12 cellular contexts compared by ENCODE assay signal in the genomic region with DNA sequence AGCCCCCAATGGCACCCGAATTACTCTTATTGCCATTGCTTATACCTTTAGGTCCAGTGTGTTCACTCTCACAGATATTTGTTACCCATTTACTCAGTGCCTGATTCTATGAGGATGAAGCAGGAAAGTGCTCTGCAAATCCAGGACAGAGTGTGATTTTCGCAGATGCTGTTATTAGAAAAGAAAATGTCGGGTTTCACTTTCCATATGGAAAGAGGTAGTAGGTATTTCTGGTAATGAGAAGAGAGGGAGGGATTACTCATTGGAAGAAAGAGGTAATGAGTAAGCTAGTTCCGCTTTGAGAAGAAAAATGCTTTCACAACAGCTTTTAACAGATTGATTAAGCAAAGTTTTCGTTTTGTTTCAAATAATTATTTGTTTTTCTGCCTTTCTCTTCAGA.
DNase-seq lines count a peak whose midpoint lies in the region; ATAC-seq, FAIRE-seq and TF ChIP-seq lines count a peak whose summit lies in the region.
"Had no signal": no experiment of that assay in that cellular context is flagged by ENCODE, and none has a peak within 500 bp of the region (broad histone marks: within the 10 kb centered on the region; RNA-seq: fewer than 3 reads in every experiment).

No MANE protein-coding gene starts in this region.

- H3K27me3 ChIP-seq in astrocyte (ENCODE audit: insufficient read depth, low read length): no peaks in the 10 kb centered on the region
- H3K27me3 ChIP-seq: sigmoid colon, vagina had no signal

- DNase-seq in GM18507 (ENCODE audit: extremely low spot score, insufficient read length, low read depth) (peak; percentile 53), astrocyte (ENCODE audit: low read depth) (no peak), NCI-H82 treated with DMSO at 0.1 percent for 48 hours (lab: John Stamatoyannopoulos, UW; ENCODE audit: unreplicated experiment) (no peak), sciatic nerve (ENCODE audit: low spot score) (no peak), GM03348 (ENCODE audit: low spot score) (no peak)
- DNase-seq in activated CD4-positive, alpha-beta T cell treated with anti-CD3 and anti-CD28 coated beads for 4 hours: no peak
- DNase-seq: activated effector memory CD4-positive, alpha-beta T cell treated with Interleukin-2 at 50 U/mL for 16 hours; NCI-H526; sigmoid colon had no signal

- no peak overlapping the region for H3K4me3 Mint-ChIP-seq in astrocyte (ENCODE audit: unreplicated experiment)

- H3K27ac ChIP-seq in astrocyte (ENCODE audit: low read depth, low read length): no peak overlapping the region
- H3K27ac ChIP-seq: sigmoid colon, vagina had no signal

- no peak overlapping the region for H3K9ac ChIP-seq in astrocyte (ENCODE audit: low read length)

- no peak overlapping the region for H3K4me3 ChIP-seq in astrocyte (ENCODE audit: insufficient read depth, low read depth, low read length)
- H3K4me3 ChIP-seq: sigmoid colon, vagina had no signal

- H2AFZ ChIP-seq in astrocyte (ENCODE audit: low read depth, low read length): no peak overlapping the region

- peak; percentile 84 for ATAC-seq in GM21423 (IDR thresholded peaks at IDR 0.05; ENCODE audit: unreplicated experiment)
- ATAC-seq in HG03432 (IDR thresholded peaks at IDR 0.05; ENCODE audit: unreplicated experiment): peak; percentile 80
- no peak for ATAC-seq in sciatic nerve

- TF ChIP-seq CTCF in astrocyte (IDR thresholded peaks at IDR 0.05; ENCODE audit: insufficient read depth, low read depth, low read length): no peak

- H3K9me3 ChIP-seq in astrocyte (ENCODE audit: insufficient read depth, low read depth, low read length): no peaks in the 10 kb centered on the region
- H3K9me3 ChIP-seq: sigmoid colon, vagina had no signal

- no peaks in the 10 kb centered on the region for H3K36me3 ChIP-seq in astrocyte (ENCODE audit: insufficient read depth, low read length)
- H3K36me3 ChIP-seq: sigmoid colon, vagina had no signal

- no peaks in the 10 kb centered on the region for H3K4me1 ChIP-seq in astrocyte (ENCODE audit: insufficient read depth, low read length)
- H3K4me1 ChIP-seq: sigmoid colon, vagina had no signal

- peaks cover 9% of the 10 kb centered on the region for H3K4me1 Mint-ChIP-seq in astrocyte (ENCODE audit: low read depth, unreplicated experiment)

- intact Hi-C loops in sciatic nerve (cut with DNase I): no loop called here

- no peaks in the 10 kb centered on the region for H3K79me2 ChIP-seq in astrocyte (ENCODE audit: insufficient read depth, low read length)

- FAIRE-seq in GM18507 (lab: Jason Lieb, UNC) (peak; percentile 96), astrocyte (lab: Jason Lieb, UNC) (no peak)

- no peaks in the 10 kb centered on the region for H4K20me1 ChIP-seq in astrocyte (ENCODE audit: insufficient read depth, low read length)

- peak overlapping the region; percentile 20 for H3K27ac Mint-ChIP-seq in astrocyte (ENCODE audit: unreplicated experiment)

- no peaks in the 10 kb centered on the region for H3K9me3 Mint-ChIP-seq in astrocyte (ENCODE audit: unreplicated experiment)

- peaks cover 3% of the 10 kb centered on the region for H3K27me3 Mint-ChIP-seq in astrocyte (ENCODE audit: low read depth, unreplicated experiment)

- H3K4me2 ChIP-seq in astrocyte (ENCODE audit: low read length): no peak overlapping the region

- no peaks in the 10 kb centered on the region for H3K36me3 Mint-ChIP-seq in astrocyte (ENCODE audit: low read depth, unreplicated experiment)
